Comparison of ENCODE assay signal across 8 cellular contexts in genomic region chrX:54808605-54809483, GRCh38. TPM values are rescaled to one million over a fixed set of nuclear protein-coding genes. Genes with fewer than 3 reads are reported as not detected.
DNase-seq lines count a peak whose midpoint lies in the region; ATAC-seq and TF ChIP-seq lines count a peak whose summit lies in the region.

No MANE protein-coding gene starts in this region.

- H3K9me3 ChIP-seq in hepatocyte (ENCODE audit: low read depth) (no peaks in the 10 kb centered on the region), aorta (ENCODE audit: control insufficient read depth, low read length) (no peaks in the 10 kb centered on the region)

- H3K36me3 ChIP-seq in hepatocyte (replicated peaks; ENCODE audit: insufficient read depth, low read depth) (no peaks in the 10 kb centered on the region), rectal smooth muscle tissue (ENCODE audit: control insufficient read depth, insufficient read depth, low read length) (peaks cover 7% of the 10 kb centered on the region), aorta (ENCODE audit: control insufficient read depth in 1 of 2, insufficient read depth in 2 of 2, low read length in 1 of 2) (peaks cover 0 to 10% of the 10 kb centered on the region in 2 donors)

- H3K9ac ChIP-seq in rectal smooth muscle tissue (ENCODE audit: low read length): no peak overlapping the region

- H2AFZ ChIP-seq in hepatocyte: peak overlapping the region; percentile 22

- ATAC-seq in GM18505 (IDR thresholded peaks at IDR 0.05; ENCODE audit: unreplicated experiment) (peak; percentile 79), HG02981 (IDR thresholded peaks at IDR 0.05; ENCODE audit: unreplicated experiment) (peak; percentile 80), aorta (ENCODE audit: low FRiP score) (peak; percentile 93)

- TF ChIP-seq POLR2A in GM18505 (IDR thresholded peaks at IDR 0.05; ENCODE audit: borderline replicate concordance, extremely low read depth, insufficient read depth, insufficient read length): peak; percentile 34

- peak overlapping the region; percentile 97 for H3K27ac ChIP-seq in hepatocyte
- H3K27ac ChIP-seq in rectal smooth muscle tissue (ENCODE audit: low read depth, low read length): peak overlapping the region; percentile 94
- H3K27ac ChIP-seq in aorta (ENCODE audit: low read depth in 1 of 2, low read length in 2 of 2): peak overlapping the region in 1 of 2 donors; percentile 39

- H3K27me3 ChIP-seq in hepatocyte: no peaks in the 10 kb centered on the region
- H3K27me3 ChIP-seq in rectal smooth muscle tissue (ENCODE audit: control insufficient read depth, insufficient read depth, low read length): no peaks in the 10 kb centered on the region
- H3K27me3 ChIP-seq in aorta (ENCODE audit: control insufficient read depth in 1 of 2, insufficient read depth in 2 of 2, low read length in 1 of 2): no peaks in the 10 kb centered on the region

- peaks cover 39% of the 10 kb centered on the region for H4K20me1 ChIP-seq in hepatocyte (ENCODE audit: insufficient read depth, poor library complexity, severe bottlenecking)

- H3K9me2 ChIP-seq in hepatocyte (replicated peaks; ENCODE audit: insufficient read depth): no peaks in the 10 kb centered on the region

- H3K4me2 ChIP-seq in hepatocyte: peak overlapping the region; percentile 79

- intact Hi-C loops in aorta (cut with DNase I): loop anchor here (2.0 to 10.0 kb wide), 2 partner anchors 170 to 764 kb away; partner anchors contain the start of gene PHF8 (in 1 of the 2)

- 43% methylated on average over 28 of the region's 38 CpGs for WGBS in hepatocyte (ENCODE audit: low lambda C conversion rate, missing lambda C conversion rate)
- 1 to 31% methylated on average over 38 of the region's 38 CpGs for WGBS in aorta, 2 donors

- H3K79me2 ChIP-seq in hepatocyte: peaks cover 25% of the 10 kb centered on the region

- TF ChIP-seq CTCF in astrocyte of the spinal cord (IDR thresholded peaks at IDR 0.05; ENCODE audit: low read depth, low read length) (no peak), hepatocyte (IDR thresholded peaks at IDR 0.05; ENCODE audit: poor library complexity) (no peak)

- peak overlapping the region; percentile 81 for H3K4me3 ChIP-seq in astrocyte of the spinal cord (ENCODE audit: low read depth, low read length)
- H3K4me3 ChIP-seq in hepatocyte: peak overlapping the region; percentile 42
- peak overlapping the region; percentile 75 for H3K4me3 ChIP-seq in rectal smooth muscle tissue (ENCODE audit: low read length)
- peak overlapping the region; percentile 8 to 41 for H3K4me3 ChIP-seq in aorta (ENCODE audit: low read length in 2 of 2)

- H3K4me1 ChIP-seq in hepatocyte (ENCODE audit: insufficient read depth) (peaks cover 4% of the 10 kb centered on the region), rectal smooth muscle tissue (ENCODE audit: control insufficient read depth, insufficient read depth, low read length) (peaks cover 2% of the 10 kb centered on the region), aorta (ENCODE audit: control insufficient read depth in 1 of 2, insufficient read depth in 2 of 2, low read length in 2 of 2) (no peaks in the 10 kb centered on the region)

- DNase-seq in NCI-H2029 (lab: John Stamatoyannopoulos, UW) (peak; percentile 92), T1000 (lab: John Stamatoyannopoulos, UW) (peak; percentile 96), astrocyte of the spinal cord (ENCODE audit: low read depth, low spot score) (peak; percentile 95), hepatocyte (ENCODE audit: low spot score) (peak; percentile 96), aorta (peak; percentile 95 to 96)

- in situ Hi-C loops in astrocyte of the spinal cord (cut with HindIII; ENCODE audit: low sequenced_read_pairs): no loop called here

RNA-seq across cellular contexts. Expression of gene MAGED2, which starts 1.3 kb away (rescaled TPM):
- total RNA-seq in hepatocyte: 475 and 509 TPM in 2 replicates
- polyA plus RNA-seq in hepatocyte: 612 and 645 TPM in 2 replicates
- total RNA-seq in aorta: 100 to 1,000 TPM; 161 to 174 TPM
- 100 to 1,000 TPM in 1 of 2 donors, 10 to 100 TPM in 1; 80.1 to 247 TPM for polyA plus RNA-seq in aorta

RNA-seq across cellular contexts. Expression of gene ITIH6, which starts 10.8 kb away (rescaled TPM):
- total RNA-seq in hepatocyte (not detected in 2 replicates), aorta (not detected)
- polyA plus RNA-seq in hepatocyte (not detected in 2 replicates), aorta (not detected)

Comparison
In these comparisons a context has a peak if more than half of its experiments do, and no peak if none do; other contexts are left out.
1. H3K4me3 ChIP-seq: peak in every context shown above with its lines; median percentile 81 in astrocyte of the spinal cord; 75 in rectal smooth muscle tissue; 42 in hepatocyte; 24 in aorta.